Comparison of ENCODE assay signal across 22 cellular contexts in genomic region chr21:33698088-33698487, GRCh38.
"Had no signal": no experiment of that assay in that cellular context is flagged by ENCODE, and none has a peak within 500 bp of the region (broad histone marks: within the 10 kb centered on the region; RNA-seq: fewer than 3 reads in every experiment).

No MANE protein-coding gene starts in this region.

- H3K27me3 ChIP-seq: MG63, Peyer's patch had no signal

- H3K9me3 ChIP-seq: MG63, Peyer's patch had no signal

- H3K36me3 Mint-ChIP-seq: activated CD4-positive, alpha-beta memory T cell treated with anti-CD3 and anti-CD28 coated beads for 36 hours; activated naive CD4-positive, alpha-beta T cell treated with anti-CD3 and anti-CD28 coated beads, Interleukin-2, amount 50 U/mL, for 72 hours; brain; WTC11 had no signal

- H3K4me3 Mint-ChIP-seq: activated CD4-positive, alpha-beta memory T cell treated with anti-CD3 and anti-CD28 coated beads for 36 hours; activated naive CD8-positive, alpha-beta T cell treated with anti-CD3 and anti-CD28 coated beads, Interleukin-2, amount 50 U/mL, for 24 hours; activated T-cell treated with anti-CD3 and anti-CD28 coated beads, Interleukin-2, amount 50 U/mL, for 4 hours; brain; T-helper 1 cell treated with Interleukin-12 subunit alpha and Interleukin-12 subunit beta and Interleukin-4 antibody, amounts not matched to agents 30 μg/mL and 1 μg/mL, for 36 hours; WTC11 had no signal

- H3K36me3 ChIP-seq: MG63, Peyer's patch had no signal

- H3K27me3 Mint-ChIP-seq: activated CD4-positive, alpha-beta memory T cell treated with anti-CD3 and anti-CD28 coated beads for 36 hours; activated naive CD8-positive, alpha-beta T cell treated with anti-CD3 and anti-CD28 coated beads, Interleukin-2, amount 50 U/mL, for 24 hours; brain had no signal

- H3K27ac Mint-ChIP-seq: activated CD4-positive, alpha-beta memory T cell treated with anti-CD3 and anti-CD28 coated beads for 36 hours; activated naive CD4-positive, alpha-beta T cell treated with anti-CD3 and anti-CD28 coated beads, Interleukin-2, amount 50 U/mL, for 72 hours; activated naive CD8-positive, alpha-beta T cell treated with anti-CD3 and anti-CD28 coated beads, Interleukin-2, amount 50 U/mL, for 24 hours; T-helper 1 cell treated with Interleukin-12 subunit alpha and Interleukin-12 subunit beta and Interleukin-4 antibody, amounts not matched to agents 30 μg/mL and 1 μg/mL, for 36 hours; WTC11 had no signal

- H3K4me3 ChIP-seq: MG63, Peyer's patch had no signal

- ATAC-seq: activated naive CD4-positive, alpha-beta T cell treated with anti-CD3 and anti-CD28 coated beads, Interleukin-2, amount 50 U/mL, for 72 hours; activated naive CD8-positive, alpha-beta T cell treated with anti-CD3 and anti-CD28 coated beads, Interleukin-2, amount 50 U/mL, for 24 hours; activated T-cell treated with anti-CD3 and anti-CD28 coated beads, Interleukin-2, amount 50 U/mL, for 4 hours; WTC11 had no signal

- H3K9me3 Mint-ChIP-seq: activated CD4-positive, alpha-beta memory T cell treated with anti-CD3 and anti-CD28 coated beads for 36 hours; activated naive CD4-positive, alpha-beta T cell treated with anti-CD3 and anti-CD28 coated beads, Interleukin-2, amount 50 U/mL, for 72 hours; activated naive CD8-positive, alpha-beta T cell treated with anti-CD3 and anti-CD28 coated beads, Interleukin-2, amount 50 U/mL, for 24 hours; activated T-cell treated with anti-CD3 and anti-CD28 coated beads, Interleukin-2, amount 50 U/mL, for 4 hours; brain; T-helper 1 cell treated with Interleukin-12 subunit alpha and Interleukin-12 subunit beta and Interleukin-4 antibody, amounts not matched to agents 30 μg/mL and 1 μg/mL, for 36 hours; WTC11 had no signal

- H3K4me1 ChIP-seq: Peyer's patch had no signal

- DNase-seq: activated CD4-positive, alpha-beta memory T cell treated with anti-CD3 and anti-CD28 coated beads for 36 hours; activated CD4-positive, alpha-beta T cell treated with anti-CD3 and anti-CD28 coated beads for 48 hours; activated CD4-positive, CD25-positive, alpha-beta regulatory T cell treated with anti-CD3 and anti-CD28 coated beads, Interleukin-2, amount 50 U/mL, for 72 hours; activated CD8-positive, alpha-beta memory T cell treated with anti-CD3 and anti-CD28 coated beads for 24 hours; activated effector memory CD4-positive, alpha-beta T cell treated with anti-CD3 and anti-CD28 coated beads, Interleukin-2, amount 50 U/mL, for 16 hours; activated naive CD4-positive, alpha-beta T cell treated with Interleukin-2 at 50 U/mL for 16 hours; activated naive CD8-positive, alpha-beta T cell treated with anti-CD3 and anti-CD28 coated beads, Interleukin-2, amount 50 U/mL, for 24 hours; activated T-cell treated with anti-CD3 and anti-CD28 coated beads, Interleukin-2, amount 50 U/mL, for 4 hours; amniotic stem cell; MG63; NCI-H1105 treated with DMSO at 0.1 percent for 48 hours; NCI-H1436 treated with DMSO at 0.1 percent for 48 hours; NCI-H187; NCI-H2081; NCI-H510A treated with DMSO at 0.1 percent for 48 hours; NCI-H69; Peyer's patch; SHP77 treated with DMSO at 0.1 percent for 48 hours had no signal

- H3K4me1 Mint-ChIP-seq: activated naive CD8-positive, alpha-beta T cell treated with anti-CD3 and anti-CD28 coated beads, Interleukin-2, amount 50 U/mL, for 24 hours had no signal
